In genomic region chr7:128862571-128863432, GRCh38 we compare ENCODE assay signal across 8 cellular contexts. TPM values are rescaled to one million over a fixed set of nuclear protein-coding genes. Genes with fewer than 3 reads are reported as not detected.
A peak's percentile ranks its signal among the peaks of the same experiment; 100 is the strongest.
DNase-seq lines count a peak whose midpoint lies in the region; ATAC-seq, FAIRE-seq and TF ChIP-seq lines count a peak whose summit lies in the region.

Gene ATP6V1F (plus strand): TSS chr7:128862856. CDS start chr7:128862905, 49 bp downstream.

- peak within 1 kb of the TSS; percentile 93 for H3K4me2 ChIP-seq in IMR-90 (ENCODE audit: low read depth, low read length)
- peak within 1 kb of the TSS; percentile 75 for H3K4me2 ChIP-seq in endothelial cell of umbilical vein (ENCODE audit: insufficient read depth, low read length)

- H3K4me1 ChIP-seq in IMR-90 (ENCODE audit: control insufficient read depth, insufficient read depth, low read length) = peaks cover 2% of the 10 kb centered on the region
- peaks cover 9% of the 10 kb centered on the region for H3K4me1 ChIP-seq in endothelial cell of umbilical vein (ENCODE audit: control insufficient read depth, extremely low read depth, insufficient read depth, low read length)

- TF ChIP-seq POLR2A in IMR-90 (IDR thresholded peaks at IDR 0.05; ENCODE audit: low read depth, low read length) (peak; percentile 66), endothelial cell of umbilical vein (IDR thresholded peaks at IDR 0.05; ENCODE audit: low read depth, low read length) (peak; percentile 91)

- 0% methylated on average over 35 of the region's 65 CpGs; no CpG with 5 or more reads in 1 of the 2 experiments for WGBS in IMR-90 (ENCODE audit: extremely low coverage in 2 of 2, insufficient read length in 1 of 2), 2 experiments

- peak within 1 kb of the TSS; percentile 75 for H3K4ac ChIP-seq in IMR-90 (ENCODE audit: low read depth, low read length)

- CTCF ChIA-PET in IMR-90 (lab: Yijun Ruan, JAX) = interaction anchor here (0.6 to 2.0 kb wide), 3 partner anchors 17 to 40 kb away, joined by 3 to 5 read pairs (median 4); no protein-coding TSS in a partner anchor
- CTCF ChIA-PET in endothelial cell of umbilical vein (lab: Charles Lee) = interaction anchor here (0.8 to 3.5 kb wide), 14 partner anchors 10 to 229 kb away, joined by 3 to 42 read pairs (median 4); partner anchors contain the start of gene CALU

- H3K14ac ChIP-seq in IMR-90 (replicated peaks; ENCODE audit: low read depth, low read length) = peak within 1 kb of the TSS; percentile 92

- peak within 1 kb of the TSS; percentile 59 for H4K5ac ChIP-seq in IMR-90 (ENCODE audit: low read depth, low read length)

- H3K9me1 ChIP-seq in IMR-90 (ENCODE audit: insufficient read depth, low read length) (peaks cover 5% of the 10 kb centered on the region; the same call in 1 of the 2 replicates), endothelial cell of umbilical vein (replicated peaks; ENCODE audit: control insufficient read depth, extremely low read depth, insufficient read depth, low read length) (no peaks in the 10 kb centered on the region)

- H2BK15ac ChIP-seq in IMR-90 (ENCODE audit: low read depth, low read length) = no peak within 1 kb of the TSS

- ATAC-seq in GM21526 (IDR thresholded peaks at IDR 0.05; ENCODE audit: low FRiP score, unreplicated experiment) = peak; percentile 73
- ATAC-seq in IMR-90 (ENCODE audit: low read depth) = peak; percentile 82

- H4K8ac ChIP-seq in IMR-90 (ENCODE audit: low read depth in 2 of 2, low read length in 2 of 2) = peak within 1 kb of the TSS; percentile 33 to 95

- peak within 1 kb of the TSS; percentile 8; the same call in 1 of the 2 replicates for H2BK120ac ChIP-seq in IMR-90 (ENCODE audit: low read depth, low read length)

- H3K9me3 ChIP-seq in IMR-90 (ENCODE audit: control insufficient read depth, insufficient read depth, low read length) (no peaks in the 10 kb centered on the region), endothelial cell of umbilical vein (replicated peaks; ENCODE audit: control insufficient read depth, insufficient read depth, low read length) (no peaks in the 10 kb centered on the region)

- peak within 1 kb of the TSS; percentile 74 for H3K27ac ChIP-seq in IMR-90 (ENCODE audit: insufficient read depth, low read length)
- H3K27ac ChIP-seq in endothelial cell of umbilical vein (ENCODE audit: insufficient read depth, low read depth, low read length) = peak within 1 kb of the TSS; percentile 57

- peak within 1 kb of the TSS; percentile 31; the same call in 1 of the 2 replicates for H3K18ac ChIP-seq in IMR-90 (ENCODE audit: low read depth, low read length)

- intact Hi-C loops in IMR-90 (cut with micrococcal nuclease) (no loop called here), endothelial cell of umbilical vein (cut with micrococcal nuclease) (loop anchor here (1.0 kb wide), 3 partner anchors 17 to 72 kb away; partner anchors contain the start of gene CCDC136)

- TF ChIP-seq CTCF in IMR-90 (conservative IDR thresholded peaks at IDR 0.05; ENCODE audit: low read depth, low read length) (0 out of 2 replicates have a peak, but pooled peaks have one; percentile 15), endothelial cell of umbilical vein (IDR thresholded peaks at IDR 0.05; ENCODE audit: extremely low read depth in 1 of 2, insufficient read depth in 1 of 2, low read depth in 1 of 2, low read length in 2 of 2) (no peak)

- peak within 1 kb of the TSS; percentile 93 for H2AK9ac ChIP-seq in IMR-90 (replicated peaks; ENCODE audit: low read depth, low read length, poor library complexity)

- H3K36me3 ChIP-seq in IMR-90 (ENCODE audit: control insufficient read depth, insufficient read depth, low read length) = peaks cover 30% of the 10 kb centered on the region
- peaks cover 0 to 14% of the 10 kb centered on the region in 2 experiments for H3K36me3 ChIP-seq in endothelial cell of umbilical vein (ENCODE audit: control insufficient read depth in 2 of 2, extremely low read depth in 1 of 2, insufficient read depth in 2 of 2, low read length in 2 of 2)

- peak within 1 kb of the TSS; percentile 87 for H3K23ac ChIP-seq in IMR-90 (ENCODE audit: low read depth, low read length)

- in situ Hi-C loops in IMR-90 (cut with MboI; ENCODE audit: low sequenced_read_pairs) = no loop called here

- H3K9ac ChIP-seq in IMR-90 (ENCODE audit: low read depth, low read length) = peak within 1 kb of the TSS; percentile 88
- H3K9ac ChIP-seq in endothelial cell of umbilical vein (replicated peaks; ENCODE audit: extremely low read depth, insufficient read depth, low read length) = peak within 1 kb of the TSS; percentile 65

- peak within 1 kb of the TSS; percentile 68 for H2BK5ac ChIP-seq in IMR-90 (ENCODE audit: low read depth, low read length, poor library complexity, severe bottlenecking)

- no TSS peak for BruUV-seq in IMR-90 (replicated peaks; lab: Mats Ljungman, UMichigan)
- BruUV-seq in endothelial cell of umbilical vein (replicated peaks; lab: Mats Ljungman, UMichigan) = TSS peak; percentile 26

- POLR2A ChIA-PET in IMR-90 (lab: Charles Lee; ENCODE audit: unreplicated experiment) = interaction anchor here (0.5 to 1.1 kb wide), 2 partner anchors 36 to 351 kb away, joined by 3 to 4 read pairs; no protein-coding TSS in a partner anchor
- POLR2A ChIA-PET in endothelial cell of umbilical vein (lab: Charles Lee) = interaction anchor here (0.6 kb wide), 2 partner anchors 13 to 34 kb away, joined by 4 to 6 read pairs; no protein-coding TSS in a partner anchor

- H4K20me1 ChIP-seq in IMR-90 (ENCODE audit: insufficient read depth, low read length) = peaks cover 33% of the 10 kb centered on the region
- no peaks in the 10 kb centered on the region for H4K20me1 ChIP-seq in endothelial cell of umbilical vein (replicated peaks; ENCODE audit: control insufficient read depth, extremely low read depth, insufficient read depth, low read length)

- no peaks in the 10 kb centered on the region for H3K27me3 ChIP-seq in IMR-90 (ENCODE audit: control insufficient read depth, insufficient read depth, low read length)
- H3K27me3 ChIP-seq in endothelial cell of umbilical vein (ENCODE audit: control insufficient read depth in 2 of 2, insufficient read depth in 2 of 2, low read length in 2 of 2) = no peaks in the 10 kb centered on the region

- peak; percentile 100 for FAIRE-seq in endothelial cell of umbilical vein (lab: Jason Lieb, UNC)

- DNase-seq in DMS 273 (lab: John Stamatoyannopoulos, UW; ENCODE audit: unreplicated experiment) = peak; percentile 99
- peak; percentile 96 for DNase-seq in IMR-90
- DNase-seq in OCI-M1 (lab: John Stamatoyannopoulos, UW) = peak; percentile 97
- DNase-seq in activated T-cell treated with anti-CD3 and anti-CD28 coated beads for 24 hours (ENCODE audit: low read depth) = peak; percentile 99
- peak; percentile 100 for DNase-seq in endothelial cell of umbilical vein (ENCODE audit: low read depth, low spot score)
- DNase-seq in middle frontal gyrus (ENCODE audit: extremely low spot score, low spot score) = peak; percentile 94
- DNase-seq in stimulated activated CD8-positive, alpha-beta memory T cell treated with anti-CD3 and anti-CD28 coated beads, Interleukin-2, amount 100 ng/mL, for 48 hours (ENCODE audit: low read depth in 2 of 2) = peak; percentile 97 to 99

- no peak for TF ChIP-seq RAD21 in IMR-90 (IDR thresholded peaks at IDR 0.05; ENCODE audit: low read length)

- dilution Hi-C loops in IMR-90 (cut with HindIII; ENCODE audit: low sequenced_read_pairs, unreplicated experiment) = no loop called here
- dilution Hi-C loops in endothelial cell of umbilical vein (cut with MboI; ENCODE audit: extremely low pct_ligation_motif_present, low sequenced_read_pairs) = no loop called here

- H3K56ac ChIP-seq in IMR-90 (ENCODE audit: extremely low read depth, insufficient read depth, low read length) = peak within 1 kb of the TSS; percentile 75

- peak within 1 kb of the TSS; percentile 93 for H2AFZ ChIP-seq in IMR-90 (replicated peaks; ENCODE audit: low read length, poor library complexity)
- H2AFZ ChIP-seq in endothelial cell of umbilical vein (ENCODE audit: low read depth, low read length) = peak within 1 kb of the TSS; percentile 76

- peaks cover 11 to 16% of the 10 kb centered on the region in 2 experiments for H3K79me1 ChIP-seq in IMR-90 (ENCODE audit: low read depth in 1 of 2, low read length in 2 of 2)

- peak within 1 kb of the TSS; percentile 82 for H2AK5ac ChIP-seq in IMR-90 (ENCODE audit: low read depth, low read length)

- H2BK20ac ChIP-seq in IMR-90 (ENCODE audit: low read depth, low read length) = no peak within 1 kb of the TSS

- peak within 1 kb of the TSS; percentile 70 for H4K91ac ChIP-seq in IMR-90 (ENCODE audit: insufficient read depth, low read depth, low read length)

- peak within 1 kb of the TSS; percentile 66 for H3K4me3 ChIP-seq in IMR-90 (ENCODE audit: insufficient read depth, low read depth, low read length)
- peak within 1 kb of the TSS; percentile 48 to 67 (median 62) for H3K4me3 ChIP-seq in endothelial cell of umbilical vein (replicated peaks in 1 of 3; ENCODE audit: insufficient read depth in 1 of 3, low read depth in 1 of 3, low read length in 3 of 3)

- peaks cover 10% of the 10 kb centered on the region for H3K79me2 ChIP-seq in endothelial cell of umbilical vein (ENCODE audit: control insufficient read depth, insufficient read depth, low read length)

TF ChIP-seq in IMR-90, 13 proteins besides CTCF, POLR2A, EP300 and RAD21 (continues in another document):
- no peak for TF ChIP-seq RFX5 (IDR thresholded peaks at IDR 0.05; ENCODE audit: low read depth, low read length)
- TF ChIP-seq MAZ (IDR thresholded peaks at IDR 0.05; ENCODE audit: borderline replicate concordance, low read depth, low read length) = peak; percentile 89

TF ChIP-seq in endothelial cell of umbilical vein, 7 proteins besides CTCF, POLR2A, EP300 and RAD21:
- TF ChIP-seq EZH2 (IDR thresholded peaks at IDR 0.05; ENCODE audit: borderline replicate concordance, low read depth, low read length, severe bottlenecking) (no peak), JUN (IDR thresholded peaks at IDR 0.05; ENCODE audit: borderline replicate concordance, insufficient read depth, insufficient read length, low read depth) (no peak), POLR2AphosphoS5 (IDR thresholded peaks at IDR 0.05; ENCODE audit: insufficient read depth, low read depth, low read length) (peak; percentile 68)

RNA-seq across cellular contexts. Expression of gene ATP6V1F, which starts in this region (rescaled TPM):
- total RNA-seq in IMR-90 (2012; rRNA removed) (61.1 and 104 TPM in 2 replicates), endothelial cell of umbilical vein (141 and 156 TPM in 2 replicates)
- polyA plus RNA-seq in IMR-90 (2012; rRNA removed) (321 and 346 TPM in 2 replicates), endothelial cell of umbilical vein (360 and 501 TPM in 2 replicates)
- polyA plus RNA-seq in IMR-90 (2012; cell fraction: cytosol; rRNA removed) = 128 and 421 TPM in 2 replicates
- polyA plus RNA-seq in IMR-90 (2012; cell fraction: nucleus; rRNA removed; ENCODE audit: low replicate concordance) = 84.2 and 106 TPM in 2 replicates
- polyA plus RNA-seq in endothelial cell of umbilical vein (2011; cell fraction: cytosol; rRNA removed) = 321 and 337 TPM in 2 replicates
- 73.5 and 88.9 TPM in 2 replicates for polyA plus RNA-seq in endothelial cell of umbilical vein (2011; cell fraction: nucleus; rRNA removed)
- 282 and 303 TPM in 2 replicates for polyA plus RNA-seq in endothelial cell of umbilical vein (2012)
- polyA minus RNA-seq in endothelial cell of umbilical vein = 61.5 and 62.5 TPM in 2 replicates
- 34.7 TPM for polyA minus RNA-seq in endothelial cell of umbilical vein (2011; cell fraction: cytosol; rRNA and poly(A)+ RNA removed)
- polyA minus RNA-seq in endothelial cell of umbilical vein (2011; cell fraction: nucleus; rRNA and poly(A)+ RNA removed) = 9.6 and 17.0 TPM in 2 replicates

Comparison
In these comparisons a context has a peak if more than half of its experiments do, and no peak if none do; other contexts are left out.
1. Peak in every context shown above with its lines: DNase-seq, ATAC-seq, H3K4me3 ChIP-seq and H3K27ac ChIP-seq.